1 cellular context compared by ENCODE assay signal in the genomic region with DNA sequence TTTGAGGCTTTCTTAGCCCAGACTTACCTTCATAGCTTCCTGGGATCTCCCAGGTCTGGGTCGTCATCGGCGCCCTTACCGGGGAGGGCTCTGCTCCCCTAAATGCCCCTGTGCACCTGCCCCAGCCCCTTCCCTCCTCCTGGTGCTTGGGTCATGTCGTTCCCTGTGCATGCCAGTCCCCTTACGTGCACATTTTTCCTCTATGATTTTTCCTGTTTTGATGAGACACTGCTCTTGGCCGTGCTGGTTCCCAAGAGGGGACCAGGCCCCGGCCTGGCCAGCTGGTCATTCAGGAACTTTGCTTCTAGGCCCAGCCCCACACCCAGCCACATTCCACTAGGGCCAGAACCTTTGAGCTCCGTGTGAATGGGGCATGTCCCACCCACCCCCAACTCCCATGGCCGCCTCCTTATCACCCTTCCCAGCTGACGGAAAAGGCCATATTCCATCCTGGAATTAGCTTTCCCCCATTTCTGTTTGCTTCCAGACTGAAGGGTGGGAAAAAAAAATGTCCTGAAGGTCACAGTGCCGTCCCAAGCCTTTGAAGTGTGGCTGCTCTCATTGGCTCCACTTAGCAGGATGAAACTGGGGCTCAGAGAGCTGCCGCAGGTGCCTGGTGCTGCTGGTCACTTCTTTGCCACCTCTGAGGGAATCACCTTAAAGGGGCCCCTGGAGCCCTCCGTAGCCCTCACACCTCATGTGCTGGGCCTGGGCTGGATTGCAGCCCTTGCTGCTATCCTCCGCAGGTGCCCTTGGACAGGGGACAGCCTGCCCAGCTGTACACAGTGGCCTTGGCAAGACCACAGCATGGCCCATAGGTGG.
TF ChIP-seq lines count a peak whose summit lies in the region.

No MANE protein-coding gene starts in this region.

TF ChIP-seq in HepG2, 621 proteins besides CTCF, POLR2A, EP300 and RAD21 (continued from another document and continues in another):
- TF ChIP-seq, protein P1, sequence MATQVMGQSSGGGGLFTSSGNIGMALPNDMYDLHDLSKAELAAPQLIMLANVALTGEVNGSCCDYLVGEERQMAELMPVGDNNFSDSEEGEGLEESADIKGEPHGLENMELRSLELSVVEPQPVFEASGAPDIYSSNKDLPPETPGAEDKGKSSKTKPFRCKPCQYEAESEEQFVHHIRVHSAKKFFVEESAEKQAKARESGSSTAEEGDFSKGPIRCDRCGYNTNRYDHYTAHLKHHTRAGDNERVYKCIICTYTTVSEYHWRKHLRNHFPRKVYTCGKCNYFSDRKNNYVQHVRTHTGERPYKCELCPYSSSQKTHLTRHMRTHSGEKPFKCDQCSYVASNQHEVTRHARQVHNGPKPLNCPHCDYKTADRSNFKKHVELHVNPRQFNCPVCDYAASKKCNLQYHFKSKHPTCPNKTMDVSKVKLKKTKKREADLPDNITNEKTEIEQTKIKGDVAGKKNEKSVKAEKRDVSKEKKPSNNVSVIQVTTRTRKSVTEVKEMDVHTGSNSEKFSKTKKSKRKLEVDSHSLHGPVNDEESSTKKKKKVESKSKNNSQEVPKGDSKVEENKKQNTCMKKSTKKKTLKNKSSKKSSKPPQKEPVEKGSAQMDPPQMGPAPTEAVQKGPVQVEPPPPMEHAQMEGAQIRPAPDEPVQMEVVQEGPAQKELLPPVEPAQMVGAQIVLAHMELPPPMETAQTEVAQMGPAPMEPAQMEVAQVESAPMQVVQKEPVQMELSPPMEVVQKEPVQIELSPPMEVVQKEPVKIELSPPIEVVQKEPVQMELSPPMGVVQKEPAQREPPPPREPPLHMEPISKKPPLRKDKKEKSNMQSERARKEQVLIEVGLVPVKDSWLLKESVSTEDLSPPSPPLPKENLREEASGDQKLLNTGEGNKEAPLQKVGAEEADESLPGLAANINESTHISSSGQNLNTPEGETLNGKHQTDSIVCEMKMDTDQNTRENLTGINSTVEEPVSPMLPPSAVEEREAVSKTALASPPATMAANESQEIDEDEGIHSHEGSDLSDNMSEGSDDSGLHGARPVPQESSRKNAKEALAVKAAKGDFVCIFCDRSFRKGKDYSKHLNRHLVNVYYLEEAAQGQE (IDR thresholded peaks at IDR 0.05; ENCODE audit: borderline replicate concordance in 1 of 2, low read depth in 1 of 2, low read length in 2 of 2), result peak in 1 of 2 experiments; percentile 74; a peak in 2 of 4 replicates
- no peak for TF ChIP-seq SRSF9 (IDR thresholded peaks at IDR 0.05; ENCODE audit: borderline replicate concordance, insufficient read depth, low read depth, low read length, poor library complexity, severe bottlenecking)
- TF ChIP-seq ZNF343 (CRISPR knock-in tag; IDR thresholded peaks at IDR 0.05), result 0 out of 2 replicates have a peak, but pooled peaks have one; percentile 8
- peak; percentile 86; the same call in 1 of the 2 replicates for TF ChIP-seq GATA4 (IDR thresholded peaks at IDR 0.05; ENCODE audit: borderline replicate concordance, low read depth)
- TF ChIP-seq CREBL2 (CRISPR knock-in tag; IDR thresholded peaks at IDR 0.05; ENCODE audit: borderline replicate concordance), result 0 out of 2 replicates have a peak, but pooled peaks have one; percentile 38
- TF ChIP-seq KDM2A (CRISPR knock-in tag; IDR thresholded peaks at IDR 0.05; ENCODE audit: borderline replicate concordance, low read depth), result peak; percentile 66
- TF ChIP-seq SNAI1 (CRISPR knock-in tag; IDR thresholded peaks at IDR 0.05; ENCODE audit: borderline replicate concordance), result peak; percentile 95
- TF ChIP-seq ZBTB20 (CRISPR knock-in tag; IDR thresholded peaks at IDR 0.05; ENCODE audit: borderline replicate concordance, low read depth), result 0 out of 2 replicates have a peak, but pooled peaks have one; percentile 60
- no peak for TF ChIP-seq ZNF432 (CRISPR knock-in tag; IDR thresholded peaks at IDR 0.05; ENCODE audit: borderline replicate concordance)
- TF ChIP-seq HNF4A (CRISPR knock-in tag; IDR thresholded peaks at IDR 0.05), result peak; percentile 94
- no peak for TF ChIP-seq DNMT3B (CRISPR knock-in tag; conservative IDR thresholded peaks at IDR 0.05)
- peak; percentile 54; the same call in 1 of the 2 replicates for TF ChIP-seq ZNF747 (CRISPR knock-in tag; IDR thresholded peaks at IDR 0.05; ENCODE audit: borderline replicate concordance)
- no peak for TF ChIP-seq WIZ (CRISPR knock-in tag; IDR thresholded peaks at IDR 0.05)
- TF ChIP-seq SPEN (CRISPR knock-in tag; IDR thresholded peaks at IDR 0.05; ENCODE audit: low read depth), result peak; percentile 75; the same call in 1 of the 2 replicates
- TF ChIP-seq ZNF646 (CRISPR knock-in tag; IDR thresholded peaks at IDR 0.05), result no peak; the same call in 1 of the 2 replicates
- no peak; the same call in 1 of the 2 replicates for TF ChIP-seq RBFOX2 (IDR thresholded peaks at IDR 0.05; ENCODE audit: low read depth, low read length)
- TF ChIP-seq RFX1 (IDR thresholded peaks at IDR 0.05), result no peak
- TF ChIP-seq ARID2 (CRISPR knock-in tag; IDR thresholded peaks at IDR 0.05; ENCODE audit: borderline replicate concordance), result no peak
- no peak for TF ChIP-seq ZNF468 (CRISPR knock-in tag; IDR thresholded peaks at IDR 0.05)
- no peak for TF ChIP-seq PLRG1 (conservative IDR thresholded peaks at IDR 0.05)
- TF ChIP-seq ZNF264 (CRISPR knock-in tag; IDR thresholded peaks at IDR 0.05), result peak; percentile 47; the same call in 1 of the 2 replicates
- TF ChIP-seq ZKSCAN5 (CRISPR knock-in tag; IDR thresholded peaks at IDR 0.05), result no peak; the same call in 1 of the 2 replicates
- TF ChIP-seq AFF4 (CRISPR knock-in tag; IDR thresholded peaks at IDR 0.05), result no peak
- TF ChIP-seq, protein P2, sequence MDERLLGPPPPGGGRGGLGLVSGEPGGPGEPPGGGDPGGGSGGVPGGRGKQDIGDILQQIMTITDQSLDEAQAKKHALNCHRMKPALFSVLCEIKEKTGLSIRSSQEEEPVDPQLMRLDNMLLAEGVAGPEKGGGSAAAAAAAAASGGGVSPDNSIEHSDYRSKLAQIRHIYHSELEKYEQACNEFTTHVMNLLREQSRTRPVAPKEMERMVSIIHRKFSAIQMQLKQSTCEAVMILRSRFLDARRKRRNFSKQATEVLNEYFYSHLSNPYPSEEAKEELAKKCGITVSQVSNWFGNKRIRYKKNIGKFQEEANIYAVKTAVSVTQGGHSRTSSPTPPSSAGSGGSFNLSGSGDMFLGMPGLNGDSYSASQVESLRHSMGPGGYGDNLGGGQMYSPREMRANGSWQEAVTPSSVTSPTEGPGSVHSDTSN (CRISPR knock-in tag; IDR thresholded peaks at IDR 0.05), result no peak
- no peak for TF ChIP-seq SOX6 (IDR thresholded peaks at IDR 0.05)
- peak; percentile 81 for TF ChIP-seq SOX6 (CRISPR knock-in tag; IDR thresholded peaks at IDR 0.05)
- 0 out of 2 replicates have a peak, but pooled peaks have one; percentile 51 for TF ChIP-seq ZNF788 (CRISPR knock-in tag; IDR thresholded peaks at IDR 0.05; ENCODE audit: borderline replicate concordance)
- TF ChIP-seq TCF7 (IDR thresholded peaks at IDR 0.05; ENCODE audit: low read depth), result peak; percentile 96
- TF ChIP-seq, protein P3, sequence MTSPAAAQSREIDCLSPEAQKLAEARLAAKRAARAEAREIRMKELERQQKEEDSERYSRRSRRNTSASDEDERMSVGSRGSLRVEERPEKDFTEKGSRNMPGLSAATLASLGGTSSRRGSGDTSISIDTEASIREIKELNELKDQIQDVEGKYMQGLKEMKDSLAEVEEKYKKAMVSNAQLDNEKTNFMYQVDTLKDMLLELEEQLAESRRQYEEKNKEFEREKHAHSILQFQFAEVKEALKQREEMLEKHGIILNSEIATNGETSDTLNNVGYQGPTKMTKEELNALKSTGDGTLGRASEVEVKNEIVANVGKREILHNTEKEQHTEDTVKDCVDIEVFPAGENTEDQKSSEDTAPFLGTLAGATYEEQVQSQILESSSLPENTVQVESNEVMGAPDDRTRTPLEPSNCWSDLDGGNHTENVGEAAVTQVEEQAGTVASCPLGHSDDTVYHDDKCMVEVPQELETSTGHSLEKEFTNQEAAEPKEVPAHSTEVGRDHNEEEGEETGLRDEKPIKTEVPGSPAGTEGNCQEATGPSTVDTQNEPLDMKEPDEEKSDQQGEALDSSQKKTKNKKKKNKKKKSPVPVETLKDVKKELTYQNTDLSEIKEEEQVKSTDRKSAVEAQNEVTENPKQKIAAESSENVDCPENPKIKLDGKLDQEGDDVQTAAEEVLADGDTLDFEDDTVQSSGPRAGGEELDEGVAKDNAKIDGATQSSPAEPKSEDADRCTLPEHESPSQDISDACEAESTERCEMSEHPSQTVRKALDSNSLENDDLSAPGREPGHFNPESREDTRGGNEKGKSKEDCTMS (CRISPR knock-in tag; conservative IDR thresholded peaks at IDR 0.05), result no peak
- no peak for TF ChIP-seq CAMTA2 (CRISPR knock-in tag; IDR thresholded peaks at IDR 0.05; ENCODE audit: borderline replicate concordance)
- TF ChIP-seq ZNF761 (CRISPR knock-in tag; conservative IDR thresholded peaks at IDR 0.05), result peak; percentile 78
- no peak for TF ChIP-seq ZNF232 (CRISPR knock-in tag; IDR thresholded peaks at IDR 0.05; ENCODE audit: borderline replicate concordance)
